ENCODE assay signal across 1 cellular context in genomic region chr2:120252207-120253020, GRCh38.
A peak's percentile ranks its signal among the peaks of the same experiment; 100 is the strongest.
TF ChIP-seq lines count a peak whose summit lies in the region.

RALB (plus strand) TSS chr2:120252852; CDS start chr2:120278665, 25,813 bp downstream.

TF ChIP-seq in HepG2, 621 proteins besides CTCF, POLR2A, EP300 and RAD21 (continued from another document and continues in another):
- no peak for TF ChIP-seq MNT (IDR thresholded peaks at IDR 0.05)
- no peak for TF ChIP-seq MBNL3 (CRISPR knock-in tag; conservative IDR thresholded peaks at IDR 0.05)
- no peak for TF ChIP-seq ZNF737 (CRISPR knock-in tag; IDR thresholded peaks at IDR 0.05; ENCODE audit: borderline replicate concordance)
- TF ChIP-seq SUZ12 (IDR thresholded peaks at IDR 0.05; ENCODE audit: low read depth, low read length), result no peak
- TF ChIP-seq ZSCAN5A (CRISPR knock-in tag; IDR thresholded peaks at IDR 0.05; ENCODE audit: borderline replicate concordance), result no peak
- TF ChIP-seq CBX2 (IDR thresholded peaks at IDR 0.05; ENCODE audit: low read depth, low read length), result no peak
- TF ChIP-seq CBX2 (CRISPR knock-in tag; IDR thresholded peaks at IDR 0.05; ENCODE audit: low read depth), result no peak
- no peak; the same call in 1 of the 2 replicates for TF ChIP-seq MAX (IDR thresholded peaks at IDR 0.05)
- no peak for TF ChIP-seq ZNF530 (CRISPR knock-in tag; IDR thresholded peaks at IDR 0.05; ENCODE audit: low read depth)
- peak; percentile 47; the same call in 1 of the 2 replicates for TF ChIP-seq ERF (CRISPR knock-in tag; IDR thresholded peaks at IDR 0.05)
- peak; percentile 86 for TF ChIP-seq TFAP4 (IDR thresholded peaks at IDR 0.05; ENCODE audit: borderline replicate concordance, low read depth)
- 0 out of 2 replicates have a peak, but pooled peaks have one; percentile 51 for TF ChIP-seq NFATC3 (CRISPR knock-in tag; IDR thresholded peaks at IDR 0.05)
- TF ChIP-seq NR2C2 (CRISPR knock-in tag; IDR thresholded peaks at IDR 0.05; ENCODE audit: borderline replicate concordance), result no peak; the same call in 1 of the 2 replicates
- TF ChIP-seq TEAD2 (CRISPR knock-in tag; IDR thresholded peaks at IDR 0.05), result peak; percentile 36; the same call in 1 of the 2 replicates
- TF ChIP-seq GRHL1 (CRISPR knock-in tag; conservative IDR thresholded peaks at IDR 0.05), result no peak
- TF ChIP-seq ELF4 (CRISPR knock-in tag; IDR thresholded peaks at IDR 0.05; ENCODE audit: borderline replicate concordance), result no peak
- TF ChIP-seq ZNF879 (CRISPR knock-in tag; IDR thresholded peaks at IDR 0.05), result no peak
- no peak for TF ChIP-seq PCBP2 (optimal IDR thresholded peaks at IDR 0.05; ENCODE audit: low read depth, low read length, poor library complexity, severe bottlenecking)
- peak; percentile 19; the same call in 1 of the 2 replicates for TF ChIP-seq TARDBP (CRISPR knock-in tag; IDR thresholded peaks at IDR 0.05)
- TF ChIP-seq MAFG (CRISPR knock-in tag; IDR thresholded peaks at IDR 0.05), result no peak
- no peak for TF ChIP-seq ZNF296 (CRISPR knock-in tag; conservative IDR thresholded peaks at IDR 0.05)
- peak; percentile 53; the same call in 1 of the 2 replicates for TF ChIP-seq KDM2A (CRISPR knock-in tag; IDR thresholded peaks at IDR 0.05; ENCODE audit: borderline replicate concordance, low read depth)
- TF ChIP-seq PLRG1 (conservative IDR thresholded peaks at IDR 0.05), result no peak
- TF ChIP-seq ZBTB7A (CRISPR knock-in tag; IDR thresholded peaks at IDR 0.05), result no peak
- TF ChIP-seq NFE2L2 (IDR thresholded peaks at IDR 0.05; ENCODE audit: low read length), result no peak
- peak; percentile 53; the same call in 1 of the 2 replicates for TF ChIP-seq MIER3 (CRISPR knock-in tag; IDR thresholded peaks at IDR 0.05; ENCODE audit: borderline replicate concordance)
- peak; percentile 100 for TF ChIP-seq SP4 (CRISPR knock-in tag; IDR thresholded peaks at IDR 0.05)
- no peak for TF ChIP-seq ZNF644 (CRISPR knock-in tag; IDR thresholded peaks at IDR 0.05; ENCODE audit: low read depth)
- TF ChIP-seq PAF1 (CRISPR knock-in tag; IDR thresholded peaks at IDR 0.05), result no peak
- TF ChIP-seq ZNF501 (CRISPR knock-in tag; IDR thresholded peaks at IDR 0.05), result peak; percentile 72
- TF ChIP-seq MED1 (CRISPR knock-in tag; IDR thresholded peaks at IDR 0.05), result no peak
- TF ChIP-seq SIX1 (CRISPR knock-in tag; IDR thresholded peaks at IDR 0.05; ENCODE audit: borderline replicate concordance), result no peak
- TF ChIP-seq DNMT3B (CRISPR knock-in tag; conservative IDR thresholded peaks at IDR 0.05), result no peak
- TF ChIP-seq ZNF784 (CRISPR knock-in tag; IDR thresholded peaks at IDR 0.05; ENCODE audit: borderline replicate concordance), result no peak
- TF ChIP-seq PBX3 (CRISPR knock-in tag; IDR thresholded peaks at IDR 0.05; ENCODE audit: borderline replicate concordance), result no peak
- no peak for TF ChIP-seq SSRP1 (CRISPR knock-in tag; IDR thresholded peaks at IDR 0.05)
- TF ChIP-seq ZBTB44 (CRISPR knock-in tag; IDR thresholded peaks at IDR 0.05), result no peak
- no peak for TF ChIP-seq NFAT5 (CRISPR knock-in tag; IDR thresholded peaks at IDR 0.05)
- TF ChIP-seq ZNF740 (CRISPR knock-in tag; IDR thresholded peaks at IDR 0.05), result peak; percentile 15; the same call in 1 of the 2 replicates
- TF ChIP-seq ZNF264 (CRISPR knock-in tag; IDR thresholded peaks at IDR 0.05), result no peak; the same call in 1 of the 2 replicates
- TF ChIP-seq ZMYM3 (CRISPR knock-in tag; IDR thresholded peaks at IDR 0.05), result no peak
- no peak for TF ChIP-seq HMG20A (CRISPR knock-in tag; IDR thresholded peaks at IDR 0.05; ENCODE audit: borderline replicate concordance)
- no peak for TF ChIP-seq CCAR2 (optimal IDR thresholded peaks at IDR 0.05; ENCODE audit: low read depth, low read length)
- TF ChIP-seq TCF7L2 (IDR thresholded peaks at IDR 0.05; ENCODE audit: low read depth, low read length), result no peak
- no peak; the same call in 1 of the 2 replicates for TF ChIP-seq KDM5A (IDR thresholded peaks at IDR 0.05; ENCODE audit: borderline replicate concordance, low read length)
- no peak for TF ChIP-seq REPIN1 (CRISPR knock-in tag; IDR thresholded peaks at IDR 0.05; ENCODE audit: borderline replicate concordance, low read depth)
- no peak for TF ChIP-seq ZNF543 (CRISPR knock-in tag; IDR thresholded peaks at IDR 0.05)
- no peak for TF ChIP-seq ZNF460 (CRISPR knock-in tag; IDR thresholded peaks at IDR 0.05; ENCODE audit: borderline replicate concordance)
- TF ChIP-seq ZBTB25 (CRISPR knock-in tag; IDR thresholded peaks at IDR 0.05), result no peak
- no peak for TF ChIP-seq GPN1 (CRISPR knock-in tag; IDR thresholded peaks at IDR 0.05; ENCODE audit: borderline replicate concordance)
- TF ChIP-seq ZNF564 (CRISPR knock-in tag; IDR thresholded peaks at IDR 0.05), result no peak
- no peak for TF ChIP-seq MYNN (CRISPR knock-in tag; IDR thresholded peaks at IDR 0.05; ENCODE audit: low read depth)
- no peak for TF ChIP-seq HNRNPH1 (optimal IDR thresholded peaks at IDR 0.05; ENCODE audit: low read depth, low read length)
- no peak for TF ChIP-seq TAF15 (IDR thresholded peaks at IDR 0.05; ENCODE audit: low read depth, low read length, poor library complexity, severe bottlenecking)
- no peak for TF ChIP-seq GATAD2A (CRISPR knock-in tag; IDR thresholded peaks at IDR 0.05)
